13 cellular contexts compared by ENCODE assay signal in the genomic region with DNA sequence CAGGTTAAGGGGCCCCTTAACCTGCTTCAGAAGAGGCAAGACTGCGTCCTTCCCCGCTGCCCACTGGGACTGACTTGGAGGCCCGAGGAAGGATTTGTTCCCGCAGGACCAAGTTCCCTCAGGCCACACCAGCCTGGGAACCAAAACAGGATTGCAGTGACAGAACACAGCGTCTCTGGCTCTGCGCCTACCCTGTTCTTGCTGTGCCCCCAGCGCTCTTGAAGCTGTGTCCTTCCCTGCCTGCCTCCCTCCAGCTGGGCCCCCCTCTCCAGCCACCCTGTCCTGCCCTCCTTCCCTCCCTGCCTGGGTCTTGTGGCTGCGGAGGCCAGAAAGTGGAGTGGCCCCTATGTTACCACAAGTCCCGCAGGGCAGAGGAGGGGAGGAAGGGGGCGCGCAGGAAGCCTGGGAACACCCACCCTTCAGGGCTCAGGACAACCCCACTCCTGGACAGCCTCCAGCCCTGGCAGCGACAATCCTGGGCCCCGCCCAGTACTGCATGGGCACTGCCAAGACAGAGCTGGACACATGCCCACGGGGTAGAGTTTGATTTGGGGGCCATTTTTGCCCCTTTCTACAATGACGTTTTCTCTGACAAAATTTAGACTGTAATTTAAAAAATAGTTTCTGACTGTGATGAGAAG.
DNase-seq lines count a peak whose midpoint lies in the region; ATAC-seq, FAIRE-seq and TF ChIP-seq lines count a peak whose summit lies in the region.
"Had no signal": no experiment of that assay in that cellular context is flagged by ENCODE, and none has a peak within 500 bp of the region (broad histone marks: within the 10 kb centered on the region; RNA-seq: fewer than 3 reads in every experiment).

No MANE protein-coding gene starts in this region.

- no peak overlapping the region for H3K27ac Mint-ChIP-seq in HFFc6
- H3K27ac Mint-ChIP-seq: activated CD4-positive, alpha-beta T cell treated with anti-CD3 and anti-CD28 coated beads, Interleukin-2, amount 10 ng/mL, durations not matched to agents 7 days and 5 days had no signal

- peak overlapping the region; percentile 54 for H3K4me3 ChIP-seq in coronary artery
- no peak overlapping the region for H3K4me3 ChIP-seq in HepG2 (replicated peaks in 1 of 3; ENCODE audit: insufficient read depth in 1 of 3, low read depth in 2 of 3, low read length in 3 of 3)
- no peak overlapping the region for H3K4me3 ChIP-seq in thymus (ENCODE audit: low read length)

- H3K27me3 Mint-ChIP-seq in HFFc6 (ENCODE audit: insufficient read depth): peaks cover 16% of the 10 kb centered on the region

- no peaks in the 10 kb centered on the region for H3K9me3 ChIP-seq in HepG2 (ENCODE audit: low read length)
- H3K9me3 ChIP-seq in thymus (ENCODE audit: control insufficient read depth): no peaks in the 10 kb centered on the region

- ATAC-seq in HepG2: no peak; the same call in 1 of the 3 replicates

- TF ChIP-seq CTCF in coronary artery (IDR thresholded peaks at IDR 0.05) (no peak), HepG2 (CRISPR knock-in tag; IDR thresholded peaks at IDR 0.05) (no peak), HFFc6 (IDR thresholded peaks at IDR 0.05) (no peak)

- H3K27me3 ChIP-seq in HepG2 (ENCODE audit: control insufficient read depth in 1 of 2, insufficient read depth in 2 of 2, low read length in 2 of 2): peaks cover 2 to 11% of the 10 kb centered on the region in 2 experiments; a peak in 4 of 5 replicates
- no peaks in the 10 kb centered on the region for H3K27me3 ChIP-seq in thymus (ENCODE audit: control insufficient read depth, insufficient read depth)

- CTCF ChIA-PET in HepG2 (lab: Yijun Ruan, JAX; ENCODE audit: low intra/inter-chr PET ratio, low total read pairs): no interaction called here

- whole genome bisulfite sequencing in HepG2 (ENCODE audit: low lambda C conversion rate): 78% methylated on average over 15 of the region's 15 CpGs
- 77% methylated on average over 15 of the region's 15 CpGs for WGBS in thymus

- peak overlapping the region; percentile 53; the same call in 1 of the 2 replicates for H3K4me2 ChIP-seq in HepG2 (ENCODE audit: low read depth, low read length)

- DNase-seq in NCI-H1092 (lab: John Stamatoyannopoulos, UW) (peak; percentile 31), coronary artery (ENCODE audit: low spot score) (peak; percentile 84), HepG2 (ENCODE audit: low spot score) (no peak), cortex of kidney (lab: John Stamatoyannopoulos, UW) (no peak), GM19240 (ENCODE audit: insufficient read length, low spot score) (no peak), HFFc6 (no peak), NCI-H526 (lab: John Stamatoyannopoulos, UW) (no peak)
- DNase-seq: activated CD4-positive, alpha-beta T cell treated with anti-CD3 and anti-CD28 coated beads, Interleukin-2, amount 10 ng/mL, durations not matched to agents 7 days and 5 days; KG1; NCI-H1930 had no signal

- TF ChIP-seq POLR2A in HepG2 (IDR thresholded peaks at IDR 0.05; ENCODE audit: insufficient read depth in 1 of 2, low read depth in 2 of 2, low read length in 2 of 2): no peak

- H3K36me3 Mint-ChIP-seq in HFFc6 (ENCODE audit: low read depth): peaks cover 10% of the 10 kb centered on the region
- H3K36me3 Mint-ChIP-seq: brain had no signal

- no TSS peak for BruUV-seq in HepG2 (replicated peaks; lab: Mats Ljungman, UMichigan)

- H3K4me3 Mint-ChIP-seq in HFFc6: no peak overlapping the region
- H3K4me3 Mint-ChIP-seq: activated CD4-positive, alpha-beta T cell treated with anti-CD3 and anti-CD28 coated beads, Interleukin-2, amount 10 ng/mL, durations not matched to agents 7 days and 5 days; brain had no signal

- no peak overlapping the region for H3K9ac ChIP-seq in HepG2 (ENCODE audit: insufficient read depth, low read depth, low read length)

- no peaks in the 10 kb centered on the region for H4K20me1 ChIP-seq in HepG2 (ENCODE audit: insufficient read depth, low read length)

- H3K4me1 ChIP-seq in HepG2 (ENCODE audit: insufficient read depth, low read length): no peaks in the 10 kb centered on the region; the same call in 1 of the 2 replicates
- H3K4me1 ChIP-seq in thymus (ENCODE audit: control insufficient read depth, insufficient read depth, low read length): no peaks in the 10 kb centered on the region

- H3K27ac ChIP-seq in coronary artery (peak overlapping the region; percentile 75 to 84), HepG2 (ENCODE audit: extremely low read length, insufficient read depth, low read length) (no peak overlapping the region), thymus (ENCODE audit: low read depth) (peak overlapping the region; percentile 26)

- H3K9me3 Mint-ChIP-seq in HFFc6: peaks cover 12% of the 10 kb centered on the region

- TF ChIP-seq EP300 in HepG2 (IDR thresholded peaks at IDR 0.05; ENCODE audit: low read depth in 2 of 2, low read length in 2 of 2) (no peak), HepG2 (CRISPR knock-in tag; IDR thresholded peaks at IDR 0.05; ENCODE audit: borderline replicate concordance) (no peak)

- intact Hi-C loops in HepG2 (cut with micrococcal nuclease; ENCODE audit: unreplicated experiment): no loop called here

- H2AFZ ChIP-seq in HepG2 (ENCODE audit: low read length): no peak overlapping the region

- no peak for TF ChIP-seq RAD21 in HepG2 (CRISPR knock-in tag; IDR thresholded peaks at IDR 0.05)

- H3K4me1 Mint-ChIP-seq in HFFc6 (ENCODE audit: low read depth): no peaks in the 10 kb centered on the region; the same call in 1 of the 2 replicates

- H3K36me3 ChIP-seq in HepG2 (replicated peaks in 1 of 2; ENCODE audit: control insufficient read depth in 1 of 2, insufficient read depth in 2 of 2, low read length in 2 of 2) (no peaks in the 10 kb centered on the region), thymus (ENCODE audit: control insufficient read depth, insufficient read depth) (no peaks in the 10 kb centered on the region)

- POLR2A ChIA-PET in HepG2 (lab: Yijun Ruan, JAX): no interaction called here

- no peak for FAIRE-seq in HepG2 (lab: Jason Lieb, UNC)
- FAIRE-seq: endothelial cell of umbilical vein had no signal

- in situ Hi-C loops in HepG2 (cut with HindIII; ENCODE audit: extremely low pct_ligation_motif_present, low pct_unique_long_range_greater_than_20kb): no loop called here

- H3K79me2 ChIP-seq in HepG2 (ENCODE audit: insufficient read depth, low read length): no peaks in the 10 kb centered on the region

TF ChIP-seq in HepG2, 621 proteins besides CTCF, POLR2A, EP300 and RAD21 (continues in another document):
- TF ChIP-seq, protein P1, sequence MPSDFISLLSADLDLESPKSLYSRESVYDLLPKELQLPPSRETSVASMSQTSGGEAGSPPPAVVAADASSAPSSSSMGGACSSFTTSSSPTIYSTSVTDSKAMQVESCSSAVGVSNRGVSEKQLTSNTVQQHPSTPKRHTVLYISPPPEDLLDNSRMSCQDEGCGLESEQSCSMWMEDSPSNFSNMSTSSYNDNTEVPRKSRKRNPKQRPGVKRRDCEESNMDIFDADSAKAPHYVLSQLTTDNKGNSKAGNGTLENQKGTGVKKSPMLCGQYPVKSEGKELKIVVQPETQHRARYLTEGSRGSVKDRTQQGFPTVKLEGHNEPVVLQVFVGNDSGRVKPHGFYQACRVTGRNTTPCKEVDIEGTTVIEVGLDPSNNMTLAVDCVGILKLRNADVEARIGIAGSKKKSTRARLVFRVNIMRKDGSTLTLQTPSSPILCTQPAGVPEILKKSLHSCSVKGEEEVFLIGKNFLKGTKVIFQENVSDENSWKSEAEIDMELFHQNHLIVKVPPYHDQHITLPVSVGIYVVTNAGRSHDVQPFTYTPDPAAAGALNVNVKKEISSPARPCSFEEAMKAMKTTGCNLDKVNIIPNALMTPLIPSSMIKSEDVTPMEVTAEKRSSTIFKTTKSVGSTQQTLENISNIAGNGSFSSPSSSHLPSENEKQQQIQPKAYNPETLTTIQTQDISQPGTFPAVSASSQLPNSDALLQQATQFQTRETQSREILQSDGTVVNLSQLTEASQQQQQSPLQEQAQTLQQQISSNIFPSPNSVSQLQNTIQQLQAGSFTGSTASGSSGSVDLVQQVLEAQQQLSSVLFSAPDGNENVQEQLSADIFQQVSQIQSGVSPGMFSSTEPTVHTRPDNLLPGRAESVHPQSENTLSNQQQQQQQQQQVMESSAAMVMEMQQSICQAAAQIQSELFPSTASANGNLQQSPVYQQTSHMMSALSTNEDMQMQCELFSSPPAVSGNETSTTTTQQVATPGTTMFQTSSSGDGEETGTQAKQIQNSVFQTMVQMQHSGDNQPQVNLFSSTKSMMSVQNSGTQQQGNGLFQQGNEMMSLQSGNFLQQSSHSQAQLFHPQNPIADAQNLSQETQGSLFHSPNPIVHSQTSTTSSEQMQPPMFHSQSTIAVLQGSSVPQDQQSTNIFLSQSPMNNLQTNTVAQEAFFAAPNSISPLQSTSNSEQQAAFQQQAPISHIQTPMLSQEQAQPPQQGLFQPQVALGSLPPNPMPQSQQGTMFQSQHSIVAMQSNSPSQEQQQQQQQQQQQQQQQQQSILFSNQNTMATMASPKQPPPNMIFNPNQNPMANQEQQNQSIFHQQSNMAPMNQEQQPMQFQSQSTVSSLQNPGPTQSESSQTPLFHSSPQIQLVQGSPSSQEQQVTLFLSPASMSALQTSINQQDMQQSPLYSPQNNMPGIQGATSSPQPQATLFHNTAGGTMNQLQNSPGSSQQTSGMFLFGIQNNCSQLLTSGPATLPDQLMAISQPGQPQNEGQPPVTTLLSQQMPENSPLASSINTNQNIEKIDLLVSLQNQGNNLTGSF (CRISPR knock-in tag; IDR thresholded peaks at IDR 0.05): no peak

Comparison
In these comparisons a context has a peak if more than half of its experiments do, and no peak if none do; other contexts are left out.
1. DNase-seq: peak in NCI-H1092 (single experiment) and coronary artery (single experiment); none in HepG2 (single experiment), cortex of kidney (single experiment), GM19240 (single experiment), HFFc6 (single experiment) and NCI-H526 (0 of 2).